ENCODE assay signal across 19 cellular contexts in the genomic region with DNA sequence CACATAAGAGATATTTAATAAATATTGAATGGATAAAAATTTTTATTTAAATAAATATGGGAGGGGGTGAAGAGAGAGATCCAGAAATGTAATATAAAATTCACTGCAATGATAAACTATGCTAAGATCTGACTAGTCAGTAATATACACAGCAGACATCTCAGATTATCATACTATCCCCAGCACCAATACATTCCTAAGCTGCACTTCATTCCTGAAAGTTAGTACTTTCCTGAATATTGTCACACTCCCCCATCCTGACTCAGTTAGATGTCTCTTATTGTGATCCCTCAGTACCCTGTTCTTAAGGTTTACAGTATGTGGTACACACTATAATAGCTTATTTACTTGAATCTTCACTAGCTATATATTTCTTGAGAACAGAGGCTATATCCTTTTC.
"Had no signal": no experiment of that assay in that cellular context is flagged by ENCODE, and none has a peak within 500 bp of the region (broad histone marks: within the 10 kb centered on the region; RNA-seq: fewer than 3 reads in every experiment).

No MANE protein-coding gene starts in this region.

- H3K27me3 Mint-ChIP-seq: activated CD4-positive, alpha-beta memory T cell treated with anti-CD3 and anti-CD28 coated beads for 36 hours; activated CD4-positive, alpha-beta T cell treated with anti-CD3 and anti-CD28 coated beads for 36 hours; progenitor cell of endocrine pancreas had no signal

- ATAC-seq: activated CD4-positive, alpha-beta T cell treated with anti-CD3 and anti-CD28 coated beads for 36 hours; activated T-helper 17 cell treated with anti-CD3 and anti-CD28 coated beads, Interleukin-2, amount 50 U/mL, for 72 hours; gastrocnemius medialis; WTC11 had no signal

- FAIRE-seq: colon had no signal

- H3K4me3 ChIP-seq: dorsolateral prefrontal cortex, gastrocnemius medialis, left ventricle myocardium inferior, right atrium auricular region, thyroid gland had no signal

- H3K27ac ChIP-seq: dorsolateral prefrontal cortex, epithelial cell of prostate, gastrocnemius medialis, left ventricle myocardium inferior, right atrium auricular region, thyroid gland had no signal

- H3K27me3 ChIP-seq: gastrocnemius medialis, right atrium auricular region, thyroid gland had no signal

- H3K9me3 ChIP-seq: gastrocnemius medialis, right atrium auricular region, thyroid gland had no signal

- H3K4me1 ChIP-seq: gastrocnemius medialis, left ventricle myocardium inferior, right atrium auricular region, thyroid gland had no signal

- H3K36me3 Mint-ChIP-seq: activated CD4-positive, alpha-beta memory T cell treated with anti-CD3 and anti-CD28 coated beads for 36 hours; activated CD8-positive, alpha-beta memory T cell treated with anti-CD3 and anti-CD28 coated beads, Interleukin-2, amount 10 ng/mL, durations not matched to agents 7 days and 5 days; WTC11 had no signal

- H3K4me1 Mint-ChIP-seq: activated CD4-positive, alpha-beta T cell treated with anti-CD3 and anti-CD28 coated beads for 36 hours; activated CD8-positive, alpha-beta memory T cell treated with anti-CD3 and anti-CD28 coated beads, Interleukin-2, amount 10 ng/mL, durations not matched to agents 7 days and 5 days; activated naive CD8-positive, alpha-beta T cell treated with anti-CD3 and anti-CD28 coated beads, Interleukin-2, amount 50 U/mL, for 24 hours; activated T-helper 17 cell treated with anti-CD3 and anti-CD28 coated beads, Interleukin-2, amount 50 U/mL, for 72 hours had no signal

- DNase-seq: activated CD4-positive, alpha-beta memory T cell treated with anti-CD3 and anti-CD28 coated beads for 36 hours; activated CD4-positive, alpha-beta T cell treated with anti-CD3 and anti-CD28 coated beads for 36 hours; activated CD8-positive, alpha-beta memory T cell treated with anti-CD3 and anti-CD28 coated beads, Interleukin-2, amount 10 ng/mL, durations not matched to agents 7 days and 5 days; activated naive CD4-positive, alpha-beta T cell treated with Interleukin-2 at 50 U/mL for 16 hours; activated naive CD8-positive, alpha-beta T cell treated with anti-CD3 and anti-CD28 coated beads, Interleukin-2, amount 50 U/mL, for 24 hours; dorsolateral prefrontal cortex; gastrocnemius medialis; head of caudate nucleus; left ventricle myocardium inferior; occipital lobe; stimulated activated CD4-positive, alpha-beta T cell treated with anti-CD3 and anti-CD28 coated beads, Interleukin-2, amount 100 ng/mL, for 24 hours; stimulated activated naive CD4-positive, alpha-beta T cell treated with Interleukin-2 at 50 U/mL for 16 hours; thyroid gland had no signal

- H3K36me3 ChIP-seq: gastrocnemius medialis, left ventricle myocardium inferior, right atrium auricular region, thyroid gland had no signal

- H3K9me3 Mint-ChIP-seq: activated CD4-positive, alpha-beta memory T cell treated with anti-CD3 and anti-CD28 coated beads for 36 hours; activated naive CD8-positive, alpha-beta T cell treated with anti-CD3 and anti-CD28 coated beads, Interleukin-2, amount 50 U/mL, for 24 hours; activated T-helper 17 cell treated with anti-CD3 and anti-CD28 coated beads, Interleukin-2, amount 50 U/mL, for 72 hours; WTC11 had no signal

- H3K4me3 Mint-ChIP-seq: activated CD4-positive, alpha-beta memory T cell treated with anti-CD3 and anti-CD28 coated beads for 36 hours; activated CD4-positive, alpha-beta T cell treated with anti-CD3 and anti-CD28 coated beads for 36 hours; activated CD8-positive, alpha-beta memory T cell treated with anti-CD3 and anti-CD28 coated beads, Interleukin-2, amount 10 ng/mL, durations not matched to agents 7 days and 5 days; activated naive CD8-positive, alpha-beta T cell treated with anti-CD3 and anti-CD28 coated beads, Interleukin-2, amount 50 U/mL, for 24 hours; activated T-helper 17 cell treated with anti-CD3 and anti-CD28 coated beads, Interleukin-2, amount 50 U/mL, for 72 hours; WTC11 had no signal

- H3K27ac Mint-ChIP-seq: activated CD4-positive, alpha-beta memory T cell treated with anti-CD3 and anti-CD28 coated beads for 36 hours; activated CD4-positive, alpha-beta T cell treated with anti-CD3 and anti-CD28 coated beads for 36 hours; activated CD8-positive, alpha-beta memory T cell treated with anti-CD3 and anti-CD28 coated beads, Interleukin-2, amount 10 ng/mL, durations not matched to agents 7 days and 5 days; activated naive CD8-positive, alpha-beta T cell treated with anti-CD3 and anti-CD28 coated beads, Interleukin-2, amount 50 U/mL, for 24 hours; activated T-helper 17 cell treated with anti-CD3 and anti-CD28 coated beads, Interleukin-2, amount 50 U/mL, for 72 hours; progenitor cell of endocrine pancreas; WTC11 had no signal
